Comparison of ENCODE assay signal across 1 cellular context in the genomic region with DNA sequence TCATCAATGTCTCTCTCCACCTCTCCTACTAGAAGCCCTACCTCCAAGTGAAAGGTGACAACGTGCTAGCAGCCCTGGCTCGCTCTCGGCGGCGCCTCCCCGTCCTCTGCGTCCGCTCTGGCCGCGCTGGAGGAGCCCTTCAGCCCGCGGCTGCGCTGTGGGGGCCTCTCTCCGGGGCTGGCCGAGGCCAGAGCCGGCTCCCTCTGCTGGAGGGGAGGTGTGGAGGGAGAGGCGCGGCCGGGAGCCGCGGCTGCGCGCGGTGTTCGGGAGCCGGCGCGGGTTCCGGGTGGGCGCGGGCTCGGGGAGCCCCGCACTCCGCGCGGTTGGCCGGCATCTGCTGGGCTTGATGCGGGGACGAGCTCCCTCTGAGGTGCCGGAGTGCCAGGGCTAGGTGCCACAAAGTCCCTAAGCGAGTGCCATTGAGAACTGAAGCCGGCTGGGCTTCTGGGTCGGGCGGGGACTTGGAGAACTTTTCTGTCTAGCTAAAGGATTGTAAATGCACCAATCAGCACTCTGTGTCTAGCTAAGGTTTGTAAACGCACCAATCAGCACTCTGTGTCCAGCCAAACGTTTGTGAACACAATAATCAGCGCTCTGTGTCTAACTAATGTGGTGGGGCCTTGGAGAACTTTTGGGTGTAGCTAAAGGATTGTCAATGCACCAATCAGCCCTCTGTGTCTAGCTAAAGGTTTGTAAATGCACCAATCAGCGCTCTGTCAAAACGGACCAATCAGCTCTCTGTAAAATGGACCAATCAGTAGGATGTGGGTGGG.
TF ChIP-seq lines count a peak whose summit lies in the region.

No MANE protein-coding gene starts in this region.

TF ChIP-seq in SK-N-SH treated with all-trans-retinoic acid at 6 μM for 48 hours, 23 proteins besides CTCF, POLR2A, EP300 and RAD21 (continued from another document):
- TF ChIP-seq, protein P1, sequence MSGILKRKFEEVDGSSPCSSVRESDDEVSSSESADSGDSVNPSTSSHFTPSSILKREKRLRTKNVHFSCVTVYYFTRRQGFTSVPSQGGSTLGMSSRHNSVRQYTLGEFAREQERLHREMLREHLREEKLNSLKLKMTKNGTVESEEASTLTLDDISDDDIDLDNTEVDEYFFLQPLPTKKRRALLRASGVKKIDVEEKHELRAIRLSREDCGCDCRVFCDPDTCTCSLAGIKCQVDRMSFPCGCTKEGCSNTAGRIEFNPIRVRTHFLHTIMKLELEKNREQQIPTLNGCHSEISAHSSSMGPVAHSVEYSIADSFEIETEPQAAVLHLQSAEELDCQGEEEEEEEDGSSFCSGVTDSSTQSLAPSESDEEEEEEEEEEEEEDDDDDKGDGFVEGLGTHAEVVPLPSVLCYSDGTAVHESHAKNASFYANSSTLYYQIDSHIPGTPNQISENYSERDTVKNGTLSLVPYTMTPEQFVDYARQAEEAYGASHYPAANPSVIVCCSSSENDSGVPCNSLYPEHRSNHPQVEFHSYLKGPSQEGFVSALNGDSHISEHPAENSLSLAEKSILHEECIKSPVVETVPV (CRISPR knock-in tag; IDR thresholded peaks at IDR 0.05) = no peak
- TF ChIP-seq TOX (CRISPR knock-in tag; IDR thresholded peaks at IDR 0.05; ENCODE audit: borderline replicate concordance) (no peak), ZNF565 (CRISPR knock-in tag; conservative IDR thresholded peaks at IDR 0.05; ENCODE audit: low read depth) (no peak), PPARA (CRISPR knock-in tag; IDR thresholded peaks at IDR 0.05; ENCODE audit: borderline replicate concordance) (no peak), RARB (CRISPR knock-in tag; IDR thresholded peaks at IDR 0.05) (no peak), BACH2 (CRISPR knock-in tag; IDR thresholded peaks at IDR 0.05; ENCODE audit: borderline replicate concordance) (no peak)
